1 cellular context compared by ENCODE assay signal in genomic region chr3:143084856-143085731, GRCh38.
TF ChIP-seq lines count a peak whose summit lies in the region.

No MANE protein-coding gene starts in this region.

TF ChIP-seq in K562, 482 proteins besides CTCF, POLR2A, EP300 and RAD21 (continued from another document and continues in another):
- TF ChIP-seq, protein P1, sequence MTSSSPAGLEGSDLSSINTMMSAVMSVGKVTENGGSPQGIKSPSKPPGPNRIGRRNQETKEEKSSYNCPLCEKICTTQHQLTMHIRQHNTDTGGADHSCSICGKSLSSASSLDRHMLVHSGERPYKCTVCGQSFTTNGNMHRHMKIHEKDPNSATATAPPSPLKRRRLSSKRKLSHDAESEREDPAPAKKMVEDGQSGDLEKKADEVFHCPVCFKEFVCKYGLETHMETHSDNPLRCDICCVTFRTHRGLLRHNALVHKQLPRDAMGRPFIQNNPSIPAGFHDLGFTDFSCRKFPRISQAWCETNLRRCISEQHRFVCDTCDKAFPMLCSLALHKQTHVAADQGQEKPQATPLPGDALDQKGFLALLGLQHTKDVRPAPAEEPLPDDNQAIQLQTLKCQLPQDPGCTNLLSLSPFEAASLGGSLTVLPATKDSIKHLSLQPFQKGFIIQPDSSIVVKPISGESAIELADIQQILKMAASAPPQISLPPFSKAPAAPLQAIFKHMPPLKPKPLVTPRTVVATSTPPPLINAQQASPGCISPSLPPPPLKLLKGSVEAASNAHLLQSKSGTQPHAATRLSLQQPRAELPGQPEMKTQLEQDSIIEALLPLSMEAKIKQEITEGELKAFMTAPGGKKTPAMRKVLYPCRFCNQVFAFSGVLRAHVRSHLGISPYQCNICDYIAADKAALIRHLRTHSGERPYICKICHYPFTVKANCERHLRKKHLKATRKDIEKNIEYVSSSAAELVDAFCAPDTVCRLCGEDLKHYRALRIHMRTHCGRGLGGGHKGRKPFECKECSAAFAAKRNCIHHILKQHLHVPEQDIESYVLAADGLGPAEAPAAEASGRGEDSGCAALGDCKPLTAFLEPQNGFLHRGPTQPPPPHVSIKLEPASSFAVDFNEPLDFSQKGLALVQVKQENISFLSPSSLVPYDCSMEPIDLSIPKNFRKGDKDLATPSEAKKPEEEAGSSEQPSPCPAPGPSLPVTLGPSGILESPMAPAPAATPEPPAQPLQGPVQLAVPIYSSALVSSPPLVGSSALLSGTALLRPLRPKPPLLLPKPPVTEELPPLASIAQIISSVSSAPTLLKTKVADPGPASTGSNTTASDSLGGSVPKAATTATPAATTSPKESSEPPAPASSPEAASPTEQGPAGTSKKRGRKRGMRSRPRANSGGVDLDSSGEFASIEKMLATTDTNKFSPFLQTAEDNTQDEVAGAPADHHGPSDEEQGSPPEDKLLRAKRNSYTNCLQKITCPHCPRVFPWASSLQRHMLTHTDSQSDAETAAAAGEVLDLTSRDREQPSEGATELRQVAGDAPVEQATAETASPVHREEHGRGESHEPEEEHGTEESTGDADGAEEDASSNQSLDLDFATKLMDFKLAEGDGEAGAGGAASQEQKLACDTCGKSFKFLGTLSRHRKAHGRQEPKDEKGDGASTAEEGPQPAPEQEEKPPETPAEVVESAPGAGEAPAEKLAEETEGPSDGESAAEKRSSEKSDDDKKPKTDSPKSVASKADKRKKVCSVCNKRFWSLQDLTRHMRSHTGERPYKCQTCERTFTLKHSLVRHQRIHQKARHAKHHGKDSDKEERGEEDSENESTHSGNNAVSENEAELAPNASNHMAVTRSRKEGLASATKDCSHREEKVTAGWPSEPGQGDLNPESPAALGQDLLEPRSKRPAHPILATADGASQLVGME (CRISPR knock-in tag; IDR thresholded peaks at IDR 0.05): no peak
- TF ChIP-seq NFATC3 (IDR thresholded peaks at IDR 0.05) (peak; percentile 29; the same call in 1 of the 2 replicates), RAD51 (IDR thresholded peaks at IDR 0.05; ENCODE audit: borderline replicate concordance, low read depth) (peak; percentile 43; the same call in 1 of the 2 replicates), POLR2AphosphoS2 (IDR thresholded peaks at IDR 0.05; ENCODE audit: low read length) (no peak), ZNF699 (CRISPR knock-in tag; IDR thresholded peaks at IDR 0.05; ENCODE audit: insufficient replicate concordance) (no peak), SRSF3 (IDR thresholded peaks at IDR 0.05; ENCODE audit: insufficient read depth, low read length) (no peak), ZNF592 (IDR thresholded peaks at IDR 0.05) (peak; percentile 96), CBX8 (IDR thresholded peaks at IDR 0.05; ENCODE audit: borderline replicate concordance, extremely low read depth, low read depth, low read length, poor library complexity, severe bottlenecking) (no peak), XRCC5 (IDR thresholded peaks at IDR 0.05; ENCODE audit: low read depth, low read length) (no peak), SRF (CRISPR knock-in tag; IDR thresholded peaks at IDR 0.05) (peak in 1 of 2 experiments; percentile 74; a peak in 1 of 4 replicates), BRD9 (IDR thresholded peaks at IDR 0.05; ENCODE audit: low read depth, partially characterized antibody) (peak; percentile 79), CEBPB (tag; IDR thresholded peaks at IDR 0.05) (peak; percentile 70), ETS1 (conservative IDR thresholded peaks at IDR 0.05; ENCODE audit: control insufficient read depth, low read depth, low read length) (peak; percentile 97), POLR2AphosphoS5 (IDR thresholded peaks at IDR 0.05; ENCODE audit: control insufficient read depth, insufficient read depth, low read depth, low read length) (peak; percentile 100), BACH1 (tag; IDR thresholded peaks at IDR 0.05) (peak; percentile 53; the same call in 1 of the 2 replicates), ERF (CRISPR knock-in tag; IDR thresholded peaks at IDR 0.05) (no peak), MNT (conservative IDR thresholded peaks at IDR 0.05) (peak; percentile 47 to 76; a peak in 2 of 4 replicates), ZBED1 (IDR thresholded peaks at IDR 0.05) (peak; percentile 95), NFRKB (IDR thresholded peaks at IDR 0.05; ENCODE audit: low read depth) (peak; percentile 83), ZNF512 (tag; IDR thresholded peaks at IDR 0.05) (no peak), SMC3 (conservative IDR thresholded peaks at IDR 0.05; ENCODE audit: insufficient read depth, low read depth, low read length) (no peak), KHSRP (IDR thresholded peaks at IDR 0.05) (peak; percentile 87), ZNF239 (CRISPR knock-in tag; IDR thresholded peaks at IDR 0.05) (peak; percentile 56), E2F1 (CRISPR knock-in tag; IDR thresholded peaks at IDR 0.05) (no peak; the same call in 1 of the 2 replicates), ARID3B (CRISPR knock-in tag; IDR thresholded peaks at IDR 0.05; ENCODE audit: borderline replicate concordance) (no peak), MAZ (CRISPR knock-in tag; conservative IDR thresholded peaks at IDR 0.05 in 1 of 2, IDR thresholded peaks at IDR 0.05 in 1 of 2) (peak; percentile 86 to 88), BHLHE40 (IDR thresholded peaks at IDR 0.05; ENCODE audit: low read length) (peak; percentile 65), ESRRA (IDR thresholded peaks at IDR 0.05; ENCODE audit: borderline replicate concordance, low read depth) (peak; percentile 50; the same call in 1 of the 2 replicates)
- TF ChIP-seq, protein P2, sequence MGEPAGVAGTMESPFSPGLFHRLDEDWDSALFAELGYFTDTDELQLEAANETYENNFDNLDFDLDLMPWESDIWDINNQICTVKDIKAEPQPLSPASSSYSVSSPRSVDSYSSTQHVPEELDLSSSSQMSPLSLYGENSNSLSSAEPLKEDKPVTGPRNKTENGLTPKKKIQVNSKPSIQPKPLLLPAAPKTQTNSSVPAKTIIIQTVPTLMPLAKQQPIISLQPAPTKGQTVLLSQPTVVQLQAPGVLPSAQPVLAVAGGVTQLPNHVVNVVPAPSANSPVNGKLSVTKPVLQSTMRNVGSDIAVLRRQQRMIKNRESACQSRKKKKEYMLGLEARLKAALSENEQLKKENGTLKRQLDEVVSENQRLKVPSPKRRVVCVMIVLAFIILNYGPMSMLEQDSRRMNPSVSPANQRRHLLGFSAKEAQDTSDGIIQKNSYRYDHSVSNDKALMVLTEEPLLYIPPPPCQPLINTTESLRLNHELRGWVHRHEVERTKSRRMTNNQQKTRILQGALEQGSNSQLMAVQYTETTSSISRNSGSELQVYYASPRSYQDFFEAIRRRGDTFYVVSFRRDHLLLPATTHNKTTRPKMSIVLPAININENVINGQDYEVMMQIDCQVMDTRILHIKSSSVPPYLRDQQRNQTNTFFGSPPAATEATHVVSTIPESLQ (CRISPR knock-in tag; IDR thresholded peaks at IDR 0.05): no peak
- TF ChIP-seq, protein P3, sequence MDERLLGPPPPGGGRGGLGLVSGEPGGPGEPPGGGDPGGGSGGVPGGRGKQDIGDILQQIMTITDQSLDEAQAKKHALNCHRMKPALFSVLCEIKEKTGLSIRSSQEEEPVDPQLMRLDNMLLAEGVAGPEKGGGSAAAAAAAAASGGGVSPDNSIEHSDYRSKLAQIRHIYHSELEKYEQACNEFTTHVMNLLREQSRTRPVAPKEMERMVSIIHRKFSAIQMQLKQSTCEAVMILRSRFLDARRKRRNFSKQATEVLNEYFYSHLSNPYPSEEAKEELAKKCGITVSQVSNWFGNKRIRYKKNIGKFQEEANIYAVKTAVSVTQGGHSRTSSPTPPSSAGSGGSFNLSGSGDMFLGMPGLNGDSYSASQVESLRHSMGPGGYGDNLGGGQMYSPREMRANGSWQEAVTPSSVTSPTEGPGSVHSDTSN (CRISPR knock-in tag; IDR thresholded peaks at IDR 0.05; ENCODE audit: low read depth): no peak
- TF ChIP-seq, protein P3 (tag; conservative IDR thresholded peaks at IDR 0.05; ENCODE audit: low read depth): peak; percentile 76
